In genomic region chr2:60884795-60885194, GRCh38 we compare ENCODE assay signal across 8 cellular contexts. TPM values are rescaled to one million over a fixed set of nuclear protein-coding genes. Genes with fewer than 3 reads are reported as not detected.
DNase-seq lines count a peak whose midpoint lies in the region; ATAC-seq, FAIRE-seq and TF ChIP-seq lines count a peak whose summit lies in the region.

No MANE protein-coding gene starts in this region.

- H3K4me2 ChIP-seq in DND-41 (ENCODE audit: insufficient read depth, low read length) (peak overlapping the region; percentile 74; the same call in 1 of the 2 replicates), mesendoderm (ENCODE audit: low read length) (no peak overlapping the region)

- no peak for DNase-seq in DND-41
- peak; percentile 12 for DNase-seq in NCI-H1694 (lab: John Stamatoyannopoulos, UW)
- DNase-seq in cardiac fibroblast (ENCODE audit: low read depth in 2 of 2), result peak; percentile 26 to 61
- no peak for DNase-seq in nephron progenitor cell
- no peak for DNase-seq in GM19238 (ENCODE audit: insufficient read length, low spot score)
- DNase-seq in urothelium cell line (ENCODE audit: low spot score), result no peak
- no peak for DNase-seq in mesendoderm
- no peak for DNase-seq in NCI-H146 treated with DMSO at 0.1 percent for 48 hours (lab: John Stamatoyannopoulos, UW; ENCODE audit: unreplicated experiment)

- no peak overlapping the region for H3K56ac ChIP-seq in mesendoderm (ENCODE audit: low read length)

- H3K27ac ChIP-seq in DND-41 (ENCODE audit: low read length) (no peak overlapping the region), mesendoderm (ENCODE audit: low read depth, low read length) (no peak overlapping the region)

- no peaks in the 10 kb centered on the region for H3K79me1 ChIP-seq in mesendoderm (ENCODE audit: low read length)

- ATAC-seq in DND-41 (ENCODE audit: insufficient read depth, low read depth), result no peak

- no peak overlapping the region for H2BK5ac ChIP-seq in mesendoderm (ENCODE audit: low read length)

- H3K4me3 Mint-ChIP-seq in nephron progenitor cell, result peak overlapping the region; percentile 27

- H3K9ac ChIP-seq in DND-41 (ENCODE audit: low read depth, low read length), result no peak overlapping the region
- H3K9ac ChIP-seq in mesendoderm (ENCODE audit: low read length), result no peak overlapping the region

- H3K4me3 ChIP-seq in DND-41 (ENCODE audit: low read depth in 1 of 2, low read length in 2 of 2) (no peak overlapping the region), cardiac fibroblast (replicated peaks in 1 of 2; ENCODE audit: low read depth in 2 of 2, low read length in 2 of 2) (peak overlapping the region in 1 of 2 donors; percentile 1), mesendoderm (ENCODE audit: low read length) (no peak overlapping the region)

- H2BK120ac ChIP-seq in mesendoderm (ENCODE audit: low read depth, low read length), result no peak overlapping the region

- no peak overlapping the region for H2AK5ac ChIP-seq in mesendoderm (ENCODE audit: low read length)

- no peaks in the 10 kb centered on the region for H3K27me3 Mint-ChIP-seq in nephron progenitor cell (ENCODE audit: low read depth, poor library complexity)

- H3K9me3 ChIP-seq in DND-41 (ENCODE audit: insufficient read depth, low read length, severe bottlenecking), result no peaks in the 10 kb centered on the region

- H2AFZ ChIP-seq in DND-41 (ENCODE audit: low read depth, low read length), result no peak overlapping the region

- H4K8ac ChIP-seq in mesendoderm (ENCODE audit: low read depth, low read length), result no peak overlapping the region

- TF ChIP-seq CTCF in DND-41 (IDR thresholded peaks at IDR 0.05; ENCODE audit: borderline replicate concordance, extremely low read depth, low read length, poor library complexity, severe bottlenecking), result no peak
- TF ChIP-seq CTCF in cardiac fibroblast (IDR thresholded peaks at IDR 0.05; ENCODE audit: low read depth, low read length), result no peak
- no peak for TF ChIP-seq CTCF in nephron progenitor cell (IDR thresholded peaks at IDR 0.05)

- H4K20me1 ChIP-seq in DND-41 (ENCODE audit: insufficient read depth, low read length), result no peaks in the 10 kb centered on the region

- no peak for FAIRE-seq in urothelium cell line (lab: Jason Lieb, UNC)

- peaks cover 46% of the 10 kb centered on the region for H3K4me1 Mint-ChIP-seq in nephron progenitor cell

- H3K36me3 Mint-ChIP-seq in nephron progenitor cell (ENCODE audit: low read depth), result peaks cover under 1% of the 10 kb centered on the region

- H3K23ac ChIP-seq in mesendoderm (ENCODE audit: low read length), result no peak overlapping the region

- 100% methylated on average over 1 of the region's 2 CpGs for WGBS in mesendoderm (ENCODE audit: extremely low coverage, insufficient coverage, low lambda C conversion rate)

- H3K36me3 ChIP-seq in DND-41 (ENCODE audit: insufficient read depth, low read length) (no peaks in the 10 kb centered on the region; the same call in 1 of the 2 replicates), mesendoderm (ENCODE audit: control insufficient read depth, insufficient read depth, low read length) (no peaks in the 10 kb centered on the region)

- H3K18ac ChIP-seq in mesendoderm (ENCODE audit: low read length), result no peak overlapping the region

- H3K4me1 ChIP-seq in DND-41 (ENCODE audit: insufficient read depth, low read length) (peaks cover 34% of the 10 kb centered on the region), mesendoderm (ENCODE audit: control insufficient read depth, low read depth, low read length) (no peaks in the 10 kb centered on the region)

- H2BK15ac ChIP-seq in mesendoderm (replicated peaks; ENCODE audit: low read depth), result no peak overlapping the region

- no peak overlapping the region for H3K27ac Mint-ChIP-seq in nephron progenitor cell

- no peak overlapping the region for H3K4ac ChIP-seq in mesendoderm (ENCODE audit: low read depth, low read length)

- H3K27me3 ChIP-seq in DND-41 (ENCODE audit: insufficient read depth, low read length, poor library complexity) (no peaks in the 10 kb centered on the region), mesendoderm (ENCODE audit: insufficient read depth, low read length, poor library complexity) (no peaks in the 10 kb centered on the region)

- H3K79me2 ChIP-seq in DND-41 (ENCODE audit: insufficient read depth, low read length) (peaks cover 59% of the 10 kb centered on the region), mesendoderm (ENCODE audit: control insufficient read depth, insufficient read depth, low read length) (no peaks in the 10 kb centered on the region)

- no peak overlapping the region for H4K5ac ChIP-seq in mesendoderm (ENCODE audit: low read length)

- H3K9me3 Mint-ChIP-seq in nephron progenitor cell, result no peaks in the 10 kb centered on the region

RNA-seq across cellular contexts. Expression of gene REL, which starts 3.4 kb away (rescaled TPM):
- 3.1 TPM for polyA plus RNA-seq in mesendoderm (2013, experiment 1 of 2)
- 2.7 TPM for polyA plus RNA-seq in mesendoderm (2013, experiment 2 of 2)

Comparison
In these comparisons a context has a peak if more than half of its experiments do, and no peak if none do; other contexts are left out.
1. DNase-seq: peak in NCI-H1694 (single experiment) and cardiac fibroblast (2 of 2); none in DND-41 (single experiment), nephron progenitor cell (single experiment), GM19238 (single experiment), urothelium cell line (single experiment), mesendoderm (single experiment) and NCI-H146 treated with DMSO at 0.1 percent for 48 hours (single experiment).